Comparison of ENCODE assay signal across 20 cellular contexts in the genomic region with DNA sequence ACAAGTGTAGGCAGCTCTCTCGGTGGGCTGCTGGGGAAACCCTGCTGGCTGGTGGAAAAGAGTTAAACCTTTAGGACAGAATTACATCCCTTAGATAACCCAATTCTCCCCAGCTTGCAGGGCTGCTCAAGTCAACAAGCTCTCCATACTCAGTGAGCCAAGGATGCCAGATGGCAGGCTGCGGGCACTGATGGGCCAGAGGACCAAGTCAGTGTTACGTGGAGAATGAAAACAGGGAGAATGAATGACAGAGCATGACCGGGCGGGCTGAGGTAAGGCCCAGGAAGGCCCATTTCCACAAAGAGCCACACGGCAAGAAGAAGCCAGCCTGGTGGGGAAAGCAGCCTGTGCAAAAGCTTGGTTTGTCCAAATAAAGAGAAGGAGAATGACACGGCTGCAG. TPM values are rescaled to one million over a fixed set of nuclear protein-coding genes. Genes with fewer than 3 reads are reported as not detected.
DNase-seq lines count a peak whose midpoint lies in the region; ATAC-seq, FAIRE-seq and TF ChIP-seq lines count a peak whose summit lies in the region.
"Had no signal": no experiment of that assay in that cellular context is flagged by ENCODE, and none has a peak within 500 bp of the region (broad histone marks: within the 10 kb centered on the region; RNA-seq: fewer than 3 reads in every experiment).

No MANE protein-coding gene starts in this region.

- H3K4me3 ChIP-seq in adipocyte (ENCODE audit: low read length): no peak overlapping the region
- H3K4me3 ChIP-seq in lower lobe of right lung: no peak overlapping the region
- no peak overlapping the region for H3K4me3 ChIP-seq in subcutaneous abdominal adipose tissue (ENCODE audit: low read depth in 1 of 5, low read length in 5 of 5)
- H3K4me3 ChIP-seq: heart right ventricle, uterus had no signal

- DNase-seq in NCI-H510A treated with DMSO at 0.1 percent for 48 hours (lab: John Stamatoyannopoulos, UW) (peak; percentile 38), NCI-H510A (lab: John Stamatoyannopoulos, UW) (no peak), adipocyte (ENCODE audit: low read depth) (no peak), lower lobe of right lung (no peak), urothelium cell line (ENCODE audit: low spot score) (no peak), NCI-H146 (lab: John Stamatoyannopoulos, UW) (no peak)
- no peak for DNase-seq in effector memory CD8-positive, alpha-beta T cell
- DNase-seq: activated CD4-positive, CD25-positive, alpha-beta regulatory T cell treated with anti-CD3 and anti-CD28 coated beads, Interleukin-2, amount 50 U/mL, for 72 hours; activated CD8-positive, alpha-beta memory T cell treated with anti-CD3 and anti-CD28 coated beads, Interleukin-2, amount 10 ng/mL, durations not matched to agents 7 days and 5 days; activated effector memory CD4-positive, alpha-beta T cell treated with anti-CD3 and anti-CD28 coated beads, Interleukin-2, amount 50 U/mL, for 16 hours; CD4-positive, alpha-beta T cell; heart right ventricle; islet precursor cell; NCI-H2107 had no signal

- no peak overlapping the region for H3K4me3 Mint-ChIP-seq in effector memory CD8-positive, alpha-beta T cell
- H3K4me3 Mint-ChIP-seq: activated CD8-positive, alpha-beta memory T cell treated with anti-CD3 and anti-CD28 coated beads, Interleukin-2, amount 10 ng/mL, durations not matched to agents 7 days and 5 days; CD4-positive, alpha-beta T cell; stimulated activated effector memory CD8-positive, alpha-beta T cell treated with anti-CD3 and anti-CD28 coated beads, Interleukin-12 subunit alpha, Interleukin-12 subunit beta, amount 100 ng/mL, for 72 hours; T-helper 2 cell treated with Interferon-gamma antibody and Interleukin-4, amounts not matched to agents 5 μg/mL and 100 μg/mL, for 36 hours had no signal

- H3K36me3 Mint-ChIP-seq in effector memory CD8-positive, alpha-beta T cell (ENCODE audit: insufficient read depth): no peaks in the 10 kb centered on the region
- H3K36me3 Mint-ChIP-seq: stimulated activated effector memory CD8-positive, alpha-beta T cell treated with anti-CD3 and anti-CD28 coated beads, Interleukin-12 subunit alpha, Interleukin-12 subunit beta, amount 100 ng/mL, for 72 hours had no signal

- peaks cover 0 to 13% of the 10 kb centered on the region in 2 donors for H3K4me1 Mint-ChIP-seq in effector memory CD8-positive, alpha-beta T cell (ENCODE audit: low read depth in 2 of 2)

- H3K27me3 ChIP-seq in adipocyte (replicated peaks; ENCODE audit: control insufficient read depth, insufficient read depth, low read length) (no peaks in the 10 kb centered on the region), lower lobe of right lung (ENCODE audit: low read depth) (no peaks in the 10 kb centered on the region), subcutaneous abdominal adipose tissue (ENCODE audit: control insufficient read depth in 5 of 5, insufficient read depth in 4 of 5, low read length in 5 of 5) (no peaks in the 10 kb centered on the region)
- H3K27me3 ChIP-seq: heart right ventricle, uterus had no signal

- FAIRE-seq in urothelium cell line (lab: Jason Lieb, UNC): no peak
- FAIRE-seq: A204.1 had no signal

- ATAC-seq in lower lobe of right lung: no peak
- ATAC-seq in effector memory CD8-positive, alpha-beta T cell (replicated peaks): no peak
- ATAC-seq: activated CD8-positive, alpha-beta memory T cell treated with anti-CD3 and anti-CD28 coated beads, Interleukin-2, amount 10 ng/mL, durations not matched to agents 7 days and 5 days; heart right ventricle; Right ventricle myocardium inferior; stimulated activated effector memory CD8-positive, alpha-beta T cell treated with anti-CD3 and anti-CD28 coated beads, Interleukin-12 subunit alpha, Interleukin-12 subunit beta, amount 100 ng/mL, for 72 hours had no signal

- H3K27ac ChIP-seq in lower lobe of right lung (peak overlapping the region; percentile 31), subcutaneous abdominal adipose tissue (ENCODE audit: low read depth, low read length) (peak overlapping the region; percentile 34)
- H3K27ac ChIP-seq: uterus had no signal

- intact Hi-C loops in lower lobe of right lung (cut with DNase I): no loop called here

- H3K9ac ChIP-seq in adipocyte (ENCODE audit: low read length): peak overlapping the region; percentile 8
- peak overlapping the region in 1 of 5 donors; percentile 31 for H3K9ac ChIP-seq in subcutaneous abdominal adipose tissue (ENCODE audit: low read length in 5 of 5)

- no peaks in the 10 kb centered on the region for H3K9me3 ChIP-seq in adipocyte (ENCODE audit: control insufficient read depth, low read length)
- no peaks in the 10 kb centered on the region for H3K9me3 ChIP-seq in lower lobe of right lung
- no peaks in the 10 kb centered on the region for H3K9me3 ChIP-seq in subcutaneous abdominal adipose tissue (ENCODE audit: control insufficient read depth in 5 of 5, low read length in 5 of 5)
- H3K9me3 ChIP-seq: heart right ventricle, uterus had no signal

- no peak overlapping the region for H3K27ac Mint-ChIP-seq in effector memory CD8-positive, alpha-beta T cell
- H3K27ac Mint-ChIP-seq: activated CD8-positive, alpha-beta memory T cell treated with anti-CD3 and anti-CD28 coated beads, Interleukin-2, amount 10 ng/mL, durations not matched to agents 7 days and 5 days; CD4-positive, alpha-beta T cell; stimulated activated effector memory CD8-positive, alpha-beta T cell treated with anti-CD3 and anti-CD28 coated beads, Interleukin-12 subunit alpha, Interleukin-12 subunit beta, amount 100 ng/mL, for 72 hours had no signal

- peaks cover 0 to 12% of the 10 kb centered on the region in 2 donors for H3K27me3 Mint-ChIP-seq in effector memory CD8-positive, alpha-beta T cell
- H3K27me3 Mint-ChIP-seq: CD4-positive, alpha-beta T cell had no signal

- H3K4me1 ChIP-seq in adipocyte (ENCODE audit: control insufficient read depth, insufficient read depth, low read length) (peaks cover 79% of the 10 kb centered on the region), lower lobe of right lung (peaks cover 77% of the 10 kb centered on the region), subcutaneous abdominal adipose tissue (ENCODE audit: control insufficient read depth in 5 of 5, insufficient read depth in 5 of 5, low read length in 5 of 5) (peaks cover 14 to 82% (median 65%) of the 10 kb centered on the region in 5 donors)
- H3K4me1 ChIP-seq: uterus had no signal

- no peaks in the 10 kb centered on the region for H3K36me3 ChIP-seq in adipocyte (ENCODE audit: control insufficient read depth, insufficient read depth, low read length, severe bottlenecking)
- no peaks in the 10 kb centered on the region for H3K36me3 ChIP-seq in lower lobe of right lung
- no peaks in the 10 kb centered on the region for H3K36me3 ChIP-seq in subcutaneous abdominal adipose tissue (ENCODE audit: control insufficient read depth in 5 of 5, insufficient read depth in 5 of 5, low read length in 5 of 5)
- H3K36me3 ChIP-seq: heart right ventricle, uterus had no signal

- H3K9me3 Mint-ChIP-seq in effector memory CD8-positive, alpha-beta T cell: no peaks in the 10 kb centered on the region
- H3K9me3 Mint-ChIP-seq: CD4-positive, alpha-beta T cell; stimulated activated effector memory CD8-positive, alpha-beta T cell treated with anti-CD3 and anti-CD28 coated beads, Interleukin-12 subunit alpha, Interleukin-12 subunit beta, amount 100 ng/mL, for 72 hours; T-helper 2 cell treated with Interferon-gamma antibody and Interleukin-4, amounts not matched to agents 5 μg/mL and 100 μg/mL, for 36 hours had no signal

- TF ChIP-seq CTCF in lower lobe of right lung (IDR thresholded peaks at IDR 0.05): no peak

RNA-seq across cellular contexts. Expression of a gene that starts 58.7 kb away (rescaled TPM):
- total RNA-seq in lower lobe of right lung: 99.7 TPM
